29 cellular contexts compared by ENCODE assay signal in genomic region chr15:83170474-83171165, GRCh38. TPM values are rescaled to one million over a fixed set of nuclear protein-coding genes. Genes with fewer than 3 reads are reported as not detected.
DNase-seq lines count a peak whose midpoint lies in the region; ATAC-seq and TF ChIP-seq lines count a peak whose summit lies in the region.
"Had no signal": no experiment of that assay in that cellular context is flagged by ENCODE, and none has a peak within 500 bp of the region (broad histone marks: within the 10 kb centered on the region; RNA-seq: fewer than 3 reads in every experiment).

No MANE protein-coding gene starts in this region.

- no peak for ATAC-seq in omental fat pad (ENCODE audit: low FRiP score)
- ATAC-seq: CD8-positive, alpha-beta T cell; left cardiac atrium; stimulated activated naive B cell treated with anti-CD40 and anti-IgM and Interleukin-4, amounts not matched to agents 10 μg/mL and 1 μg/mL and 100 μg/mL, for 72 hours had no signal

- H3K4me1 ChIP-seq in mammary epithelial cell (ENCODE audit: insufficient read depth, low read length) (peaks cover 10% of the 10 kb centered on the region), fibroblast of lung (ENCODE audit: control insufficient read depth, extremely low read depth, insufficient read depth, low read length) (no peaks in the 10 kb centered on the region), stomach (no peaks in the 10 kb centered on the region)
- H3K4me1 ChIP-seq: prostate gland, sigmoid colon, uterus had no signal

- H3K4me3 ChIP-seq in mammary epithelial cell (replicated peaks in 1 of 3; ENCODE audit: insufficient read depth in 1 of 3, low read depth in 2 of 3, low read length in 3 of 3): no peak overlapping the region
- no peak overlapping the region for H3K4me3 ChIP-seq in fibroblast of lung (replicated peaks in 1 of 4; ENCODE audit: control extremely low read depth in 1 of 4, insufficient read depth in 1 of 4, low read depth in 3 of 4, low read length in 4 of 4)
- H3K4me3 ChIP-seq in stomach: no peak overlapping the region
- H3K4me3 ChIP-seq: prostate gland, sigmoid colon, thoracic aorta, uterus had no signal

- WGBS in mammary epithelial cell (ENCODE audit: low coverage, missing lambda C conversion rate): 46% methylated on average over 4 of the region's 4 CpGs
- 66 to 81% (median 77%) methylated on average over 4 of the region's 4 CpGs for WGBS in stomach, 5 donors

- no peak overlapping the region for H3K27ac Mint-ChIP-seq in MCF 10A (ENCODE audit: low read depth, unreplicated experiment)
- H3K27ac Mint-ChIP-seq: activated CD4-positive, alpha-beta memory T cell treated with anti-CD3 and anti-CD28 coated beads for 36 hours; activated naive CD4-positive, alpha-beta T cell treated with anti-CD3 and anti-CD28 coated beads, Interleukin-2, amount 50 U/mL, for 24 hours; activated T-helper 2 cell treated with anti-CD3 and anti-CD28 coated beads, Interferon-gamma antibody, Interleukin-2, Interleukin-4, amounts not matched to agents 10 μg/mL and 5 μg/mL and 100 μg/mL, durations not matched to agents 14 hours and 24 hours and 36 hours; CD8-positive, alpha-beta T cell; stimulated activated naive B cell treated with anti-CD40 and anti-IgM and Interleukin-4, amounts not matched to agents 10 μg/mL and 1 μg/mL and 100 μg/mL, for 72 hours had no signal

- peaks cover 16% of the 10 kb centered on the region for H3K9me3 Mint-ChIP-seq in MCF 10A (ENCODE audit: unreplicated experiment)

- intact Hi-C loops in mammary epithelial cell (cut with micrococcal nuclease) (no loop called here), MCF 10A (cut with micrococcal nuclease) (no loop called here), stomach (cut with DNase I; ENCODE audit: low total_unique reads) (no loop called here)

- in situ Hi-C loops in mammary epithelial cell (cut with MboI; ENCODE audit: low sequenced_read_pairs in 2 of 2): no loop called here

- TF ChIP-seq CTCF in mammary epithelial cell (conservative IDR thresholded peaks at IDR 0.05 in 1 of 2, IDR thresholded peaks at IDR 0.05 in 1 of 2; ENCODE audit: extremely low read depth in 1 of 2, insufficient read depth in 1 of 2, low read depth in 1 of 2, low read length in 2 of 2) (no peak), MCF 10A (IDR thresholded peaks at IDR 0.05; ENCODE audit: unreplicated experiment) (no peak), fibroblast of lung (conservative IDR thresholded peaks at IDR 0.05 in 1 of 2, IDR thresholded peaks at IDR 0.05 in 1 of 2; ENCODE audit: low read depth in 1 of 2, low read length in 2 of 2) (no peak), stomach (IDR thresholded peaks at IDR 0.05) (no peak), omental fat pad (IDR thresholded peaks at IDR 0.05) (no peak)

- BruUV-seq in mammary epithelial cell (replicated peaks; lab: Mats Ljungman, UMichigan): no TSS peak
- BruUV-seq in MCF 10A (replicated peaks; lab: Mats Ljungman, UMichigan): no TSS peak

- peaks cover 66% of the 10 kb centered on the region for H3K79me2 ChIP-seq in mammary epithelial cell (ENCODE audit: insufficient read depth, low read length)
- H3K79me2 ChIP-seq in fibroblast of lung (ENCODE audit: control insufficient read depth, insufficient read depth, low read length): peaks cover 22% of the 10 kb centered on the region

- H2AFZ ChIP-seq in mammary epithelial cell (ENCODE audit: low read depth, low read length) (no peak overlapping the region), fibroblast of lung (ENCODE audit: low read length) (no peak overlapping the region)

- dilution Hi-C loops in mammary epithelial cell (cut with HindIII; ENCODE audit: low sequenced_read_pairs): no loop called here

- H3K36me3 Mint-ChIP-seq in MCF 10A (ENCODE audit: insufficient read depth, unreplicated experiment): no peaks in the 10 kb centered on the region

- H3K4me1 Mint-ChIP-seq in MCF 10A (ENCODE audit: insufficient read depth, unreplicated experiment): peaks cover 6% of the 10 kb centered on the region
- H3K4me1 Mint-ChIP-seq: activated naive CD4-positive, alpha-beta T cell treated with anti-CD3 and anti-CD28 coated beads, Interleukin-2, amount 50 U/mL, for 24 hours; stimulated activated naive B cell treated with anti-CD40 and anti-IgM and Interleukin-4, amounts not matched to agents 10 μg/mL and 1 μg/mL and 100 μg/mL, for 72 hours had no signal

- H3K4me2 ChIP-seq in mammary epithelial cell (ENCODE audit: insufficient read depth, low read depth, low read length): no peak overlapping the region
- H3K4me2 ChIP-seq in fibroblast of lung (ENCODE audit: extremely low read depth, insufficient read depth, low read length): no peak overlapping the region

- TF ChIP-seq POLR2A in stomach (IDR thresholded peaks at IDR 0.05): no peak

- TF ChIP-seq EP300 in stomach (IDR thresholded peaks at IDR 0.05): no peak

- H3K27me3 ChIP-seq in mammary epithelial cell (ENCODE audit: insufficient read depth, low read length) (no peaks in the 10 kb centered on the region), fibroblast of lung (ENCODE audit: control insufficient read depth, insufficient read depth, low read length) (no peaks in the 10 kb centered on the region), stomach (no peaks in the 10 kb centered on the region)
- H3K27me3 ChIP-seq: sigmoid colon, uterus had no signal

- H3K27me3 Mint-ChIP-seq in MCF 10A (ENCODE audit: insufficient read depth, unreplicated experiment): no peaks in the 10 kb centered on the region

- CTCF ChIA-PET in mammary epithelial cell (lab: Charles Lee; ENCODE audit: low non-redundant PET): interaction anchor here (0.6 kb wide), 1 partner anchor 20 kb away, joined by 4 read pairs; no protein-coding TSS in a partner anchor
- CTCF ChIA-PET in MCF 10A (lab: Yijun Ruan, JAX): interaction anchor here (1.1 kb wide), 1 partner anchor 78 kb away, joined by 3 read pairs; no protein-coding TSS in a partner anchor

- peak; percentile 34 for DNase-seq in mammary epithelial cell
- no peak for DNase-seq in MCF 10A (ENCODE audit: unreplicated experiment)
- DNase-seq in amniotic epithelial cell (ENCODE audit: low read depth): peak; percentile 33
- DNase-seq in fibroblast of lung (ENCODE audit: low read depth in 2 of 2): peak; percentile 54 to 72
- peak; percentile 3 for DNase-seq in stromal cell of bone marrow (ENCODE audit: low read depth)
- no peak for DNase-seq in stomach
- no peak for DNase-seq in NCI-H1048 (lab: John Stamatoyannopoulos, UW)
- DNase-seq in omental fat pad (ENCODE audit: low spot score): no peak
- DNase-seq: activated CD4-positive, alpha-beta memory T cell treated with anti-CD3 and anti-CD28 coated beads for 36 hours; activated CD4-positive, CD25-positive, alpha-beta regulatory T cell treated with anti-CD3 and anti-CD28 coated beads, Interleukin-2, amount 50 U/mL, for 72 hours; activated CD8-positive, alpha-beta memory T cell treated with anti-CD3 and anti-CD28 coated beads, Interleukin-2, amount 50 U/mL, for 48 hours; AML-193; aorta; CD8-positive, alpha-beta T cell; left cardiac atrium; MM.1S; NCI-H1417; NCI-H446; NCI-H82; sigmoid colon; stimulated activated naive B cell treated with anti-CD40 and anti-IgM and Interleukin-4, amounts not matched to agents 10 μg/mL and 1 μg/mL and 100 μg/mL, for 72 hours; uterus had no signal

- H3K27ac ChIP-seq in mammary epithelial cell (ENCODE audit: insufficient read depth, low read depth, low read length) (no peak overlapping the region), fibroblast of lung (ENCODE audit: insufficient read depth, low read length) (no peak overlapping the region), stomach (no peak overlapping the region)
- H3K27ac ChIP-seq: 22Rv1, prostate gland, RWPE1, sigmoid colon, thoracic aorta, uterus had no signal

- no peaks in the 10 kb centered on the region for H3K36me3 ChIP-seq in mammary epithelial cell (ENCODE audit: insufficient read depth, low read length)
- H3K36me3 ChIP-seq in fibroblast of lung (ENCODE audit: control insufficient read depth, insufficient read depth, low read length): no peaks in the 10 kb centered on the region
- H3K36me3 ChIP-seq in stomach: no peaks in the 10 kb centered on the region
- H3K36me3 ChIP-seq: prostate gland, sigmoid colon, thoracic aorta, uterus had no signal

- H3K4me3 Mint-ChIP-seq in MCF 10A (ENCODE audit: unreplicated experiment): no peak overlapping the region
- H3K4me3 Mint-ChIP-seq: activated CD4-positive, alpha-beta memory T cell treated with anti-CD3 and anti-CD28 coated beads for 36 hours; activated naive CD4-positive, alpha-beta T cell treated with anti-CD3 and anti-CD28 coated beads, Interleukin-2, amount 50 U/mL, for 24 hours; CD8-positive, alpha-beta T cell; stimulated activated naive B cell treated with anti-CD40 and anti-IgM and Interleukin-4, amounts not matched to agents 10 μg/mL and 1 μg/mL and 100 μg/mL, for 72 hours had no signal

- H3K9me3 ChIP-seq in mammary epithelial cell (replicated peaks; ENCODE audit: insufficient read depth, low read length) (no peaks in the 10 kb centered on the region), fibroblast of lung (ENCODE audit: control insufficient read depth, insufficient read depth, low read depth, low read length) (no peaks in the 10 kb centered on the region), stomach (peaks cover 0 to 19% (median 11%) of the 10 kb centered on the region in 4 donors)
- H3K9me3 ChIP-seq: prostate gland had no signal

- H3K9ac ChIP-seq in mammary epithelial cell (ENCODE audit: insufficient read depth, low read length) (no peak overlapping the region), fibroblast of lung (ENCODE audit: insufficient read depth, low read length) (no peak overlapping the region)

- no peaks in the 10 kb centered on the region for H4K20me1 ChIP-seq in mammary epithelial cell (ENCODE audit: insufficient read depth, low read length)
- no peaks in the 10 kb centered on the region for H4K20me1 ChIP-seq in fibroblast of lung (ENCODE audit: control insufficient read depth, extremely low read depth, insufficient read depth, low read length)

- POLR2A ChIA-PET in MCF 10A (lab: Yijun Ruan, JAX): no interaction called here

RNA-seq across cellular contexts. Expression of gene HDGFL3, which starts 37.0 kb away (rescaled TPM):
- total RNA-seq in mammary epithelial cell: 10 to 100 TPM; 22.7 to 79.2 TPM
- 20.4 TPM for polyA plus RNA-seq in mammary epithelial cell
- polyA minus RNA-seq in mammary epithelial cell: 19.2 TPM
- 80.4 and 104 TPM in 2 replicates for total RNA-seq in MCF 10A (2022)
- 26.2 and 43.1 TPM in 2 replicates for total RNA-seq in fibroblast of lung
- 59.1 and 67.2 TPM in 2 replicates for polyA plus RNA-seq in fibroblast of lung
- polyA plus RNA-seq in fibroblast of lung (2012): 51.3 and 56.0 TPM in 2 replicates
- polyA minus RNA-seq in fibroblast of lung (ENCODE audit: low replicate concordance): 2.2 and 4.0 TPM in 2 replicates
- 100 to 1,000 TPM in 1 of 5 donors, 10 to 100 TPM in 2, 1 to 10 TPM in 2; 4.0 to 110 (median 26.6) TPM for total RNA-seq in stomach
- 10 to 100 TPM in 2 of 3 donors, 1 to 10 TPM in 1; 6.7 to 15.6 (median 13.9) TPM for polyA plus RNA-seq in stomach
- total RNA-seq in omental fat pad: 10 to 100 TPM; 16.0 to 40.7 (median 29.5) TPM
- total RNA-seq: HT-29 had no signal

Comparison
In these comparisons a context has a peak if more than half of its experiments do, and no peak if none do; other contexts are left out.
1. DNase-seq: peak in mammary epithelial cell (single experiment), amniotic epithelial cell (single experiment), fibroblast of lung (2 of 2) and stromal cell of bone marrow (single experiment); none in MCF 10A (single experiment), stomach (single experiment), NCI-H1048 (single experiment) and omental fat pad (single experiment).